ENCODE assay signal across 1 cellular context in genomic region chr19:48631254-48631653, GRCh38.
TF ChIP-seq lines count a peak whose summit lies in the region.

No MANE protein-coding gene starts in this region.

TF ChIP-seq in GM12878, 131 proteins besides CTCF, POLR2A, EP300 and RAD21:
- no peak for TF ChIP-seq CHD1 (IDR thresholded peaks at IDR 0.05; ENCODE audit: low read depth, low read length)
- TF ChIP-seq BMI1 (IDR thresholded peaks at IDR 0.05; ENCODE audit: borderline replicate concordance): peak; percentile 37; the same call in 1 of the 2 replicates
